ENCODE assay signal across 8 cellular contexts in the genomic region with DNA sequence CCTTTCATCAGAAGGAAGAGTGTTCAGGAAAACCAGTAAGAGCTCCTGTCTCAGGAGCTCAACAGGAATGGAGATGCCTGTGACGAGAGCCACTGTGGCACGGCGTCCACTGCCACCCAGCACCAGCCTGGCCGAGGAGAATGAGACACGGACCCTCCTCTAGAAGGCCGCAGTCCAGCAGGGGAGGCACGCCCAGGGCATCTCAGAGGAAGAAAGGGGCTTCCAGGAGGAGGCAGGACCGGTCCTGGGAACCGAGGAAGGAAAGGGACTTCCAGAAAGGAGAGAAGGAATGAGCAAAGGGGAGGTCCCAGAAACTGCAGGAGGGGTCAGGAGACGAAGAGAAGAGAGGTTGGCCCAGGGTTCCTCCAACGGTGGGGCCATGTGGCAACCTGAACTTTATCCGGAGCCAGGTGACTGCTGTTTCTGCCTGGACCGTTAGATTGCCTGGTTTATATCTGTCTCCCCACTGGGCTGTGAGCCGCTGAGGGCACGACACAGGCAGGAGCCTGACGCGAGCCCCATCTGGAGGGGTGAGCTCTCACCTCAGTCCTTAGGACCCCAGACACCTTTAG.
A peak's percentile ranks its signal among the peaks of the same experiment; 100 is the strongest.
DNase-seq lines count a peak whose midpoint lies in the region; ATAC-seq and TF ChIP-seq lines count a peak whose summit lies in the region.

No MANE protein-coding gene starts in this region.

- peaks cover 14% of the 10 kb centered on the region; the same call in 1 of the 2 replicates for H3K4me1 ChIP-seq in MM.1S (ENCODE audit: low read length)

- no peaks in the 10 kb centered on the region for H3K36me3 ChIP-seq in MM.1S (replicated peaks; ENCODE audit: insufficient read depth, low read length)

- H3K4me2 ChIP-seq in MM.1S (ENCODE audit: low read depth, low read length), result peak overlapping the region; percentile 93

- H3K4me3 ChIP-seq in AG10803 (ENCODE audit: low read length) (peak overlapping the region; percentile 69), MM.1S (ENCODE audit: low read length) (peak overlapping the region; percentile 72), choroid plexus epithelial cell (ENCODE audit: low read depth, low read length) (peak overlapping the region; percentile 29)

- H3K9me3 Mint-ChIP-seq in nephron progenitor cell, result no peaks in the 10 kb centered on the region

- H3K9me3 ChIP-seq in MM.1S (replicated peaks; ENCODE audit: insufficient read depth, low read length), result no peaks in the 10 kb centered on the region

- H3K27me3 Mint-ChIP-seq in nephron progenitor cell (ENCODE audit: low read depth, poor library complexity), result peaks cover 12% of the 10 kb centered on the region

- peak overlapping the region; percentile 37; the same call in 1 of the 2 replicates for H3K9ac ChIP-seq in MM.1S (ENCODE audit: low read length)

- no peak overlapping the region for H3K27ac ChIP-seq in MM.1S (ENCODE audit: low read length)

- H3K4me1 Mint-ChIP-seq in nephron progenitor cell, result peaks cover 24% of the 10 kb centered on the region

- no peak overlapping the region for H3K27ac Mint-ChIP-seq in nephron progenitor cell

- peak overlapping the region; percentile 92 for H2AFZ ChIP-seq in MM.1S (ENCODE audit: low read length)

- H3F3A ChIP-seq in MM.1S (ENCODE audit: insufficient read depth, low read length), result no peaks in the 10 kb centered on the region

- no peaks in the 10 kb centered on the region for H4K20me1 ChIP-seq in MM.1S (ENCODE audit: insufficient read depth, low read length)

- no peaks in the 10 kb centered on the region for H3K79me2 ChIP-seq in MM.1S (ENCODE audit: low read length)

- no peaks in the 10 kb centered on the region for H3K27me3 ChIP-seq in MM.1S (replicated peaks; ENCODE audit: insufficient read depth, low read length)

- TF ChIP-seq CTCF in AG10803 (conservative IDR thresholded peaks at IDR 0.05; ENCODE audit: low read length), result no peak
- TF ChIP-seq CTCF in MM.1S (IDR thresholded peaks at IDR 0.05; ENCODE audit: low read length), result no peak
- no peak for TF ChIP-seq CTCF in choroid plexus epithelial cell (conservative IDR thresholded peaks at IDR 0.05; ENCODE audit: low read depth, low read length)
- no peak for TF ChIP-seq CTCF in nephron progenitor cell (IDR thresholded peaks at IDR 0.05)

- no peaks in the 10 kb centered on the region for H3K36me3 Mint-ChIP-seq in nephron progenitor cell (ENCODE audit: low read depth)

- no peaks in the 10 kb centered on the region for H3K9me2 ChIP-seq in MM.1S (replicated peaks; ENCODE audit: insufficient read depth, low read length)

- DNase-seq in AG10803 (ENCODE audit: low read depth), result no peak
- peak; percentile 11 for DNase-seq in MM.1S
- no peak for DNase-seq in choroid plexus epithelial cell (ENCODE audit: low read depth)
- peak; percentile 10 for DNase-seq in nephron progenitor cell
- DNase-seq in T1000 (lab: John Stamatoyannopoulos, UW), result no peak
- no peak for DNase-seq in DMS 273 (lab: John Stamatoyannopoulos, UW; ENCODE audit: unreplicated experiment)
- DNase-seq in germinal center (ENCODE audit: low spot score), result no peak

- peak overlapping the region; percentile 78 for H3K4me3 Mint-ChIP-seq in nephron progenitor cell

- ATAC-seq in GM21390 (IDR thresholded peaks at IDR 0.05; ENCODE audit: unreplicated experiment), result peak; percentile 19

Comparison
In these comparisons a context has a peak if more than half of its experiments do, and no peak if none do; other contexts are left out.
1. DNase-seq: peak in MM.1S (single experiment) and nephron progenitor cell (single experiment); none in AG10803 (single experiment), choroid plexus epithelial cell (single experiment), T1000 (single experiment), DMS 273 (single experiment) and germinal center (single experiment).
2. Peak in every context shown above with its lines, with median percentiles within 50 percentile points of each other: H3K4me3 ChIP-seq.